Comparison of ENCODE assay signal across 16 cellular contexts in the genomic region with DNA sequence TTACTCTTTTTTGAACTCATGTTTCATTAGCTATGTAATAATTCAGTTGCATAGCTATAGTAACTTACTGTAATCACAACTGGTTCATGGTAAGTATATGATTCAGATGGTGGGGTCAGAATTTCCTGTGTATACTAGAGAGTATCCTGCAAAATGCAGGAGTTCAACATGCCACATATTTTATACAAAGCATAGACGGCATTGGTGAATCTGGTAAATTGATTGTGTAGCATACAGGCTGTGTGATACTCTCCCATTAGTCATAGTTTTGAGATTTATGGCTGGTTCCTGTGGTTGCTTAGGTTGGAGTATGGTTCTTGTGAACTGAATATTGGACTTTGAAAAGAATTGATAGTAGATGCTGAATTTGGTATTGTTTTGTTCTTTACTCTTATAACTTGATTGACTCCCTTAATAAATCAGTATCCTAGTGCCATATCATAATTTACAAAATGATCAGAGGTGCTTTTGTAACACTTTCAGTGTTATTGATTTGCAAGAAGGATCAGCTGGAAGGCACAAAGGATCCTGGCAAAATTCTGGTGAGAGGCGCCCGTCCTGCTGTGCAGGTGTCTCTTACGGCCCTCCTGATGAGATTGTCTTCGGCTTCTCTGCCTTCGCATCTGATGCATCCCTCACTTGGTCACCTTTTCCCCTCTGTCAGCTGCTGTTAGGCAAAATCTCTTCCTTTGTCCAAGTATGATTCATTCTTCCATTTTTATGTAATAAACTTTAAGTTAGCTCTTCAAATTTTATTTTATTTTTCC. TPM values are rescaled to one million over a fixed set of nuclear protein-coding genes. Genes with fewer than 3 reads are reported as not detected.
DNase-seq lines count a peak whose midpoint lies in the region; ATAC-seq, FAIRE-seq and TF ChIP-seq lines count a peak whose summit lies in the region.
"Had no signal": no experiment of that assay in that cellular context is flagged by ENCODE, and none has a peak within 500 bp of the region (broad histone marks: within the 10 kb centered on the region; RNA-seq: fewer than 3 reads in every experiment).

No MANE protein-coding gene starts in this region.

- H3K36me3 Mint-ChIP-seq in activated CD8-positive, alpha-beta T cell treated with anti-CD3 and anti-CD28 coated beads, Interleukin-2, amount 10 ng/mL, durations not matched to agents 7 days and 5 days (ENCODE audit: low read depth), result peaks cover 3% of the 10 kb centered on the region
- H3K36me3 Mint-ChIP-seq in naive thymus-derived CD4-positive, alpha-beta T cell, result peaks cover 3 to 23% (median 13%) of the 10 kb centered on the region in 5 donors
- H3K36me3 Mint-ChIP-seq: natural killer cell treated with Interleukin-12 subunit alpha and Interleukin-12 subunit beta and Interleukin-15 and Interleukin-18, amount 100 ng/mL, for 72 hours had no signal

- TF ChIP-seq EP300 in ovary (IDR thresholded peaks at IDR 0.05), result no peak

- no peaks in the 10 kb centered on the region for H3K9me3 Mint-ChIP-seq in activated CD8-positive, alpha-beta T cell treated with anti-CD3 and anti-CD28 coated beads, Interleukin-2, amount 10 ng/mL, durations not matched to agents 7 days and 5 days (ENCODE audit: insufficient read depth)
- H3K9me3 Mint-ChIP-seq in naive thymus-derived CD4-positive, alpha-beta T cell, result peaks cover 0 to 12% (median 2%) of the 10 kb centered on the region in 11 donors
- H3K9me3 Mint-ChIP-seq: effector memory CD8-positive, alpha-beta T cell; natural killer cell treated with Interleukin-12 subunit alpha and Interleukin-12 subunit beta and Interleukin-15 and Interleukin-18, amount 100 ng/mL, for 72 hours had no signal

- TF ChIP-seq CTCF in ovary (IDR thresholded peaks at IDR 0.05), result no peak

- no peaks in the 10 kb centered on the region for H3K9me3 ChIP-seq in naive thymus-derived CD4-positive, alpha-beta T cell (ENCODE audit: control insufficient read depth in 2 of 3, low read length in 3 of 3)
- H3K9me3 ChIP-seq in small intestine (ENCODE audit: control insufficient read depth, low read depth), result no peaks in the 10 kb centered on the region
- no peaks in the 10 kb centered on the region for H3K9me3 ChIP-seq in ovary
- H3K9me3 ChIP-seq: gastroesophageal sphincter, HAP-1 had no signal

- no peak overlapping the region for H3K4me3 ChIP-seq in naive thymus-derived CD4-positive, alpha-beta T cell (ENCODE audit: low read length)
- H3K4me3 ChIP-seq in small intestine (ENCODE audit: low read depth in 1 of 2, low read length in 2 of 2), result no peak overlapping the region
- no peak overlapping the region for H3K4me3 ChIP-seq in ovary
- H3K4me3 ChIP-seq: gastroesophageal sphincter, HAP-1 had no signal

- intact Hi-C loops in naive thymus-derived CD4-positive, alpha-beta T cell (cut with micrococcal nuclease), result loop anchor here in 1 of 2 donors (2.0 kb wide), 1 partner anchor 13 kb away; no protein-coding TSS in a partner anchor
- intact Hi-C loops in ovary (cut with DNase I), result no loop called here

- H3K4me1 Mint-ChIP-seq in activated CD8-positive, alpha-beta T cell treated with anti-CD3 and anti-CD28 coated beads, Interleukin-2, amount 10 ng/mL, durations not matched to agents 7 days and 5 days (ENCODE audit: low read depth), result peaks cover 34% of the 10 kb centered on the region
- H3K4me1 Mint-ChIP-seq in naive thymus-derived CD4-positive, alpha-beta T cell, result peaks cover 41 to 91% (median 84%) of the 10 kb centered on the region in 7 donors

- 82 to 91% (median 84%) methylated on average over 6 of the region's 6 CpGs for WGBS in small intestine, 3 donors
- WGBS in ovary, 3 donors, result 93 to 96% (median 95%) methylated on average over 6 of the region's 6 CpGs

- H3K36me3 ChIP-seq in naive thymus-derived CD4-positive, alpha-beta T cell (ENCODE audit: control insufficient read depth in 2 of 3, insufficient read depth in 3 of 3, low read length in 3 of 3), result no peaks in the 10 kb centered on the region
- no peaks in the 10 kb centered on the region for H3K36me3 ChIP-seq in small intestine (ENCODE audit: control insufficient read depth in 2 of 2, insufficient read depth in 2 of 2, low read length in 2 of 2)
- H3K36me3 ChIP-seq in ovary, result no peaks in the 10 kb centered on the region
- H3K36me3 ChIP-seq: gastroesophageal sphincter, HAP-1 had no signal

- no peaks in the 10 kb centered on the region for H3K27me3 Mint-ChIP-seq in activated CD8-positive, alpha-beta T cell treated with anti-CD3 and anti-CD28 coated beads, Interleukin-2, amount 10 ng/mL, durations not matched to agents 7 days and 5 days (ENCODE audit: low read depth)
- H3K27me3 Mint-ChIP-seq in naive thymus-derived CD4-positive, alpha-beta T cell, result no peaks in the 10 kb centered on the region
- H3K27me3 Mint-ChIP-seq: CD4-positive, alpha-beta memory T cell had no signal

- H3K4me1 ChIP-seq in naive thymus-derived CD4-positive, alpha-beta T cell (ENCODE audit: control insufficient read depth in 2 of 2, insufficient read depth in 2 of 2, low read length in 2 of 2), result peaks cover 0 to 28% of the 10 kb centered on the region in 2 donors
- peaks cover 14 to 26% of the 10 kb centered on the region in 2 donors for H3K4me1 ChIP-seq in small intestine (ENCODE audit: control insufficient read depth in 2 of 2, insufficient read depth in 1 of 2, low read depth in 1 of 2, low read length in 1 of 2)
- peaks cover 18% of the 10 kb centered on the region for H3K4me1 ChIP-seq in ovary (ENCODE audit: insufficient read depth)

- DNase-seq in ELR (ENCODE audit: low read depth), result peak; percentile 79
- peak; percentile 10 for DNase-seq in activated CD8-positive, alpha-beta T cell treated with anti-CD3 and anti-CD28 coated beads, Interleukin-2, amount 10 ng/mL, durations not matched to agents 7 days and 5 days
- no peak for DNase-seq in naive thymus-derived CD4-positive, alpha-beta T cell
- no peak for DNase-seq in small intestine
- DNase-seq in NCI-H1436 (lab: John Stamatoyannopoulos, UW), result no peak
- no peak for DNase-seq in inferior parietal cortex (ENCODE audit: extremely low spot score)
- DNase-seq in ovary, result no peak
- DNase-seq: CD4-positive, alpha-beta memory T cell; effector memory CD8-positive, alpha-beta T cell; left colon had no signal

- POLR2A ChIA-PET in activated CD8-positive, alpha-beta T cell treated with anti-CD3 and anti-CD28 coated beads, Interleukin-2, amount 10 ng/mL, durations not matched to agents 7 days and 5 days (lab: Charles Lee), result interaction anchor here (0.8 kb wide), 1 partner anchor 86 kb away, joined by 3 read pairs; no protein-coding TSS in a partner anchor
- POLR2A ChIA-PET in naive thymus-derived CD4-positive, alpha-beta T cell (lab: Charles Lee), result interaction anchor here (0.6 to 1.1 kb wide), 3 partner anchors 22 to 81 kb away, joined by 3 read pairs; no protein-coding TSS in a partner anchor

- no peak overlapping the region for H3K27ac ChIP-seq in naive thymus-derived CD4-positive, alpha-beta T cell (ENCODE audit: low read depth, low read length)
- H3K27ac ChIP-seq in small intestine (ENCODE audit: low read depth in 1 of 2, low read length in 1 of 2), result no peak overlapping the region
- H3K27ac ChIP-seq in ovary, result no peak overlapping the region
- H3K27ac ChIP-seq: gastroesophageal sphincter had no signal

- FAIRE-seq in small intestine (lab: Jason Lieb, UNC), result no peak
- FAIRE-seq: bronchial epithelial cell had no signal

- no peak overlapping the region for H3K27ac Mint-ChIP-seq in activated CD8-positive, alpha-beta T cell treated with anti-CD3 and anti-CD28 coated beads, Interleukin-2, amount 10 ng/mL, durations not matched to agents 7 days and 5 days
- peak overlapping the region in 4 of 9 donors; percentile 5 to 52 (median 36) for H3K27ac Mint-ChIP-seq in naive thymus-derived CD4-positive, alpha-beta T cell

- no peak for TF ChIP-seq POLR2A in ovary (IDR thresholded peaks at IDR 0.05)

- peaks cover 0 to 3% of the 10 kb centered on the region in 2 donors for H3K27me3 ChIP-seq in naive thymus-derived CD4-positive, alpha-beta T cell (ENCODE audit: control insufficient read depth in 2 of 2, insufficient read depth in 2 of 2, low read length in 2 of 2)
- no peaks in the 10 kb centered on the region for H3K27me3 ChIP-seq in small intestine (ENCODE audit: control insufficient read depth in 2 of 2, insufficient read depth in 2 of 2, low read length in 2 of 2)
- H3K27me3 ChIP-seq in ovary, result no peaks in the 10 kb centered on the region
- H3K27me3 ChIP-seq: gastroesophageal sphincter had no signal

- no peak overlapping the region for H3K4me3 Mint-ChIP-seq in activated CD8-positive, alpha-beta T cell treated with anti-CD3 and anti-CD28 coated beads, Interleukin-2, amount 10 ng/mL, durations not matched to agents 7 days and 5 days
- peak overlapping the region in 6 of 10 donors; percentile 1 to 50 (median 22) for H3K4me3 Mint-ChIP-seq in naive thymus-derived CD4-positive, alpha-beta T cell
- H3K4me3 Mint-ChIP-seq: effector memory CD8-positive, alpha-beta T cell; natural killer cell treated with Interleukin-12 subunit alpha and Interleukin-12 subunit beta and Interleukin-15 and Interleukin-18, amount 100 ng/mL, for 72 hours had no signal

- CTCF ChIA-PET in activated CD8-positive, alpha-beta T cell treated with anti-CD3 and anti-CD28 coated beads, Interleukin-2, amount 10 ng/mL, durations not matched to agents 7 days and 5 days (lab: Charles Lee), result interaction anchor here (0.6 to 2.1 kb wide), 4 partner anchors 10 to 135 kb away, joined by 3 to 13 read pairs (median 8); no protein-coding TSS in a partner anchor
- CTCF ChIA-PET in naive thymus-derived CD4-positive, alpha-beta T cell (lab: Charles Lee), result interaction anchor here (0.6 to 0.9 kb wide), 3 partner anchors 9 to 540 kb away, joined by 3 to 5 read pairs (median 3); no protein-coding TSS in a partner anchor

- ATAC-seq in HG02610 (IDR thresholded peaks at IDR 0.05; ENCODE audit: unreplicated experiment), result peak; percentile 8
- no peak for ATAC-seq in activated CD8-positive, alpha-beta T cell treated with anti-CD3 and anti-CD28 coated beads, Interleukin-2, amount 10 ng/mL, durations not matched to agents 7 days and 5 days
- no peak for ATAC-seq in naive thymus-derived CD4-positive, alpha-beta T cell
- ATAC-seq: effector memory CD8-positive, alpha-beta T cell; gastroesophageal sphincter; natural killer cell treated with Interleukin-12 subunit alpha and Interleukin-12 subunit beta and Interleukin-15 and Interleukin-18, amount 100 ng/mL, for 72 hours; sciatic nerve had no signal

RNA-seq across cellular contexts. Expression of a gene that starts 22.6 kb away (rescaled TPM):
- 1 to 10 TPM; 9.1 to 9.2 TPM for total RNA-seq in activated CD8-positive, alpha-beta T cell treated with anti-CD3 and anti-CD28 coated beads, Interleukin-2, amount 10 ng/mL, durations not matched to agents 7 days and 5 days
- total RNA-seq in naive thymus-derived CD4-positive, alpha-beta T cell, result 10 to 100 TPM; 13.4 to 39.2 (median 36.4) TPM
- 10 to 100 TPM; 23.8 to 51.5 TPM for polyA plus RNA-seq in naive thymus-derived CD4-positive, alpha-beta T cell
- polyA plus RNA-seq in small intestine (10 to 100 TPM; 36.4 to 57.8 (median 57.5) TPM), ovary (10 to 100 TPM; 31.2 to 48.0 TPM)
- total RNA-seq in ovary, result 10 to 100 TPM; 32.9 to 47.8 (median 38.7) TPM

Comparison
In these comparisons a context has a peak if more than half of its experiments do, and no peak if none do; other contexts are left out.
1. DNase-seq: peak in ELR (single experiment) and activated CD8-positive, alpha-beta T cell treated with anti-CD3 and anti-CD28 coated beads, Interleukin-2, amount 10 ng/mL, durations not matched to agents 7 days and 5 days (single experiment); none in naive thymus-derived CD4-positive, alpha-beta T cell (0 of 9), small intestine (single experiment), NCI-H1436 (single experiment), inferior parietal cortex (single experiment) and ovary (0 of 5).